Comparison of ENCODE assay signal across 1 cellular context in the genomic region with DNA sequence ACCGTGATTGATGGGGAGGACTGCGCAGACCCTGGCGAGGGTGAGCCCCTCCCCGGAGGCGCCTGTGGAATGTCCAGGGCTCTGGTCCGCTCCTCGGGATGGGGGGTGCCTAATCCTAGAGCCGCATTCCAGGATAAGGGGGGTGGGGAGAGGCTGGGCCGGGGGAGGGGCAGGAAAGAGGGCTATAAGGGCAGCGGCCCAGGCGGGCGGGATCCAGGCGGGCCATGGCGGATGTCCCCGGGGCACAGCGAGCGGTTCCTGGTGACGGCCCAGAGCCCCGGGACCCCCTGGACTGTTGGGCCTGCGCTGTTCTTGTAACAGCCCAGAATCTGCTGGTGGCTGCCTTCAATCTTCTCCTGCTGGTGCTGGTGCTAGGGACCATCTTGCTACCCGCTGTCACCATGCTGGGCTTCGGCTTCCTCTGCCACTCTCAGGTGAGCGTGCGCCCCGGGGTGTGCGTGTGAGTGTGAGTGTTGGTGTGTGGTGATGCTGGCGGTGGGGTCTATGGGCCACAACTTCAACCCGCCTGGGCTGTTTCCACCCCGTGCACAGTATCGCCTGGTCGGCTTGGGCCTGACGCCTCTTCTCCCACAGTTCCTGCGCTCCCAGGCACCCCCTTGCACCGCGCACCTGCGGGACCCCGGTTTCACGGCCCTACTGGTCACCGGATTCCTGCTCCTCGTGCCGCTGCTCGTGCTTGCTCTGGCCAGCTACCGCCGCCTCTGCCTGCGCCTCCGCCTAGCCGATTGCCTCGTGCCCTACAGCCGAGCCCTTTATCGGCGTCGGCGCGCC.
TF ChIP-seq lines count a peak whose summit lies in the region.

A gene with protein sequence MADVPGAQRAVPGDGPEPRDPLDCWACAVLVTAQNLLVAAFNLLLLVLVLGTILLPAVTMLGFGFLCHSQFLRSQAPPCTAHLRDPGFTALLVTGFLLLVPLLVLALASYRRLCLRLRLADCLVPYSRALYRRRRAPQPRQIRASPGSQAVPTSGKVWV (plus strand): TSS at position 216 of the 792 bp plus-strand sequence. CDS start 9 bp downstream, at position 225.

TF ChIP-seq in WTC11, 78 proteins besides CTCF, POLR2A, EP300 and RAD21 (continued from another document):
- TF ChIP-seq, protein P1, sequence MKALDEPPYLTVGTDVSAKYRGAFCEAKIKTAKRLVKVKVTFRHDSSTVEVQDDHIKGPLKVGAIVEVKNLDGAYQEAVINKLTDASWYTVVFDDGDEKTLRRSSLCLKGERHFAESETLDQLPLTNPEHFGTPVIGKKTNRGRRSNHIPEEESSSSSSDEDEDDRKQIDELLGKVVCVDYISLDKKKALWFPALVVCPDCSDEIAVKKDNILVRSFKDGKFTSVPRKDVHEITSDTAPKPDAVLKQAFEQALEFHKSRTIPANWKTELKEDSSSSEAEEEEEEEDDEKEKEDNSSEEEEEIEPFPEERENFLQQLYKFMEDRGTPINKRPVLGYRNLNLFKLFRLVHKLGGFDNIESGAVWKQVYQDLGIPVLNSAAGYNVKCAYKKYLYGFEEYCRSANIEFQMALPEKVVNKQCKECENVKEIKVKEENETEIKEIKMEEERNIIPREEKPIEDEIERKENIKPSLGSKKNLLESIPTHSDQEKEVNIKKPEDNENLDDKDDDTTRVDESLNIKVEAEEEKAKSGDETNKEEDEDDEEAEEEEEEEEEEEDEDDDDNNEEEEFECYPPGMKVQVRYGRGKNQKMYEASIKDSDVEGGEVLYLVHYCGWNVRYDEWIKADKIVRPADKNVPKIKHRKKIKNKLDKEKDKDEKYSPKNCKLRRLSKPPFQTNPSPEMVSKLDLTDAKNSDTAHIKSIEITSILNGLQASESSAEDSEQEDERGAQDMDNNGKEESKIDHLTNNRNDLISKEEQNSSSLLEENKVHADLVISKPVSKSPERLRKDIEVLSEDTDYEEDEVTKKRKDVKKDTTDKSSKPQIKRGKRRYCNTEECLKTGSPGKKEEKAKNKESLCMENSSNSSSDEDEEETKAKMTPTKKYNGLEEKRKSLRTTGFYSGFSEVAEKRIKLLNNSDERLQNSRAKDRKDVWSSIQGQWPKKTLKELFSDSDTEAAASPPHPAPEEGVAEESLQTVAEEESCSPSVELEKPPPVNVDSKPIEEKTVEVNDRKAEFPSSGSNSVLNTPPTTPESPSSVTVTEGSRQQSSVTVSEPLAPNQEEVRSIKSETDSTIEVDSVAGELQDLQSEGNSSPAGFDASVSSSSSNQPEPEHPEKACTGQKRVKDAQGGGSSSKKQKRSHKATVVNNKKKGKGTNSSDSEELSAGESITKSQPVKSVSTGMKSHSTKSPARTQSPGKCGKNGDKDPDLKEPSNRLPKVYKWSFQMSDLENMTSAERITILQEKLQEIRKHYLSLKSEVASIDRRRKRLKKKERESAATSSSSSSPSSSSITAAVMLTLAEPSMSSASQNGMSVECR (CRISPR knock-in tag; IDR thresholded peaks at IDR 0.05; ENCODE audit: borderline replicate concordance) = no peak
- no peak for TF ChIP-seq ZNF317 (CRISPR knock-in tag; IDR thresholded peaks at IDR 0.05; ENCODE audit: borderline replicate concordance, low read depth)
- TF ChIP-seq JAZF1 (CRISPR knock-in tag; IDR thresholded peaks at IDR 0.05) = no peak
- TF ChIP-seq JUN (CRISPR knock-in tag; IDR thresholded peaks at IDR 0.05) = no peak
- TF ChIP-seq KAT7 (CRISPR knock-in tag; IDR thresholded peaks at IDR 0.05; ENCODE audit: borderline replicate concordance) = no peak
- TF ChIP-seq, protein P2, sequence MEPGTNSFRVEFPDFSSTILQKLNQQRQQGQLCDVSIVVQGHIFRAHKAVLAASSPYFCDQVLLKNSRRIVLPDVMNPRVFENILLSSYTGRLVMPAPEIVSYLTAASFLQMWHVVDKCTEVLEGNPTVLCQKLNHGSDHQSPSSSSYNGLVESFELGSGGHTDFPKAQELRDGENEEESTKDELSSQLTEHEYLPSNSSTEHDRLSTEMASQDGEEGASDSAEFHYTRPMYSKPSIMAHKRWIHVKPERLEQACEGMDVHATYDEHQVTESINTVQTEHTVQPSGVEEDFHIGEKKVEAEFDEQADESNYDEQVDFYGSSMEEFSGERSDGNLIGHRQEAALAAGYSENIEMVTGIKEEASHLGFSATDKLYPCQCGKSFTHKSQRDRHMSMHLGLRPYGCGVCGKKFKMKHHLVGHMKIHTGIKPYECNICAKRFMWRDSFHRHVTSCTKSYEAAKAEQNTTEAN (CRISPR knock-in tag; IDR thresholded peaks at IDR 0.05) = no peak
- no peak for TF ChIP-seq TEAD4 (CRISPR knock-in tag; IDR thresholded peaks at IDR 0.05)
- TF ChIP-seq, protein P3, sequence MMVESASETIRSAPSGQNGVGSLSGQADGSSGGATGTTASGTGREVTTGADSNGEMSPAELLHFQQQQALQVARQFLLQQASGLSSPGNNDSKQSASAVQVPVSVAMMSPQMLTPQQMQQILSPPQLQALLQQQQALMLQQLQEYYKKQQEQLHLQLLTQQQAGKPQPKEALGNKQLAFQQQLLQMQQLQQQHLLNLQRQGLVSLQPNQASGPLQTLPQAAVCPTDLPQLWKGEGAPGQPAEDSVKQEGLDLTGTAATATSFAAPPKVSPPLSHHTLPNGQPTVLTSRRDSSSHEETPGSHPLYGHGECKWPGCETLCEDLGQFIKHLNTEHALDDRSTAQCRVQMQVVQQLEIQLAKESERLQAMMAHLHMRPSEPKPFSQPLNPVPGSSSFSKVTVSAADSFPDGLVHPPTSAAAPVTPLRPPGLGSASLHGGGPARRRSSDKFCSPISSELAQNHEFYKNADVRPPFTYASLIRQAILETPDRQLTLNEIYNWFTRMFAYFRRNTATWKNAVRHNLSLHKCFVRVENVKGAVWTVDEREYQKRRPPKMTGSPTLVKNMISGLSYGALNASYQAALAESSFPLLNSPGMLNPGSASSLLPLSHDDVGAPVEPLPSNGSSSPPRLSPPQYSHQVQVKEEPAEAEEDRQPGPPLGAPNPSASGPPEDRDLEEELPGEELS (CRISPR knock-in tag; IDR thresholded peaks at IDR 0.05) = no peak; the same call in 1 of the 2 replicates
- TF ChIP-seq, protein P4, sequence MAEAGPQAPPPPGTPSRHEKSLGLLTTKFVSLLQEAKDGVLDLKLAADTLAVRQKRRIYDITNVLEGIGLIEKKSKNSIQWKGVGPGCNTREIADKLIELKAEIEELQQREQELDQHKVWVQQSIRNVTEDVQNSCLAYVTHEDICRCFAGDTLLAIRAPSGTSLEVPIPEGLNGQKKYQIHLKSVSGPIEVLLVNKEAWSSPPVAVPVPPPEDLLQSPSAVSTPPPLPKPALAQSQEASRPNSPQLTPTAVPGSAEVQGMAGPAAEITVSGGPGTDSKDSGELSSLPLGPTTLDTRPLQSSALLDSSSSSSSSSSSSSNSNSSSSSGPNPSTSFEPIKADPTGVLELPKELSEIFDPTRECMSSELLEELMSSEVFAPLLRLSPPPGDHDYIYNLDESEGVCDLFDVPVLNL (CRISPR knock-in tag; IDR thresholded peaks at IDR 0.05; ENCODE audit: borderline replicate concordance, low read depth) = no peak
- TF ChIP-seq, protein P5, sequence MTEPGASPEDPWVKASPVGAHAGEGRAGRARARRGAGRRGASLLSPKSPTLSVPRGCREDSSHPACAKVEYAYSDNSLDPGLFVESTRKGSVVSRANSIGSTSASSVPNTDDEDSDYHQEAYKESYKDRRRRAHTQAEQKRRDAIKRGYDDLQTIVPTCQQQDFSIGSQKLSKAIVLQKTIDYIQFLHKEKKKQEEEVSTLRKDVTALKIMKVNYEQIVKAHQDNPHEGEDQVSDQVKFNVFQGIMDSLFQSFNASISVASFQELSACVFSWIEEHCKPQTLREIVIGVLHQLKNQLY (CRISPR knock-in tag; IDR thresholded peaks at IDR 0.05) = no peak
- TF ChIP-seq, protein P6, sequence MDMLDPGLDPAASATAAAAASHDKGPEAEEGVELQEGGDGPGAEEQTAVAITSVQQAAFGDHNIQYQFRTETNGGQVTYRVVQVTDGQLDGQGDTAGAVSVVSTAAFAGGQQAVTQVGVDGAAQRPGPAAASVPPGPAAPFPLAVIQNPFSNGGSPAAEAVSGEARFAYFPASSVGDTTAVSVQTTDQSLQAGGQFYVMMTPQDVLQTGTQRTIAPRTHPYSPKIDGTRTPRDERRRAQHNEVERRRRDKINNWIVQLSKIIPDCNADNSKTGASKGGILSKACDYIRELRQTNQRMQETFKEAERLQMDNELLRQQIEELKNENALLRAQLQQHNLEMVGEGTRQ (CRISPR knock-in tag; IDR thresholded peaks at IDR 0.05) = no peak
- no peak for TF ChIP-seq ZNF219 (CRISPR knock-in tag; IDR thresholded peaks at IDR 0.05; ENCODE audit: borderline replicate concordance)
- TF ChIP-seq SMAD3 (CRISPR knock-in tag; IDR thresholded peaks at IDR 0.05; ENCODE audit: borderline replicate concordance) = no peak
- no peak for TF ChIP-seq ZBTB21 (CRISPR knock-in tag; IDR thresholded peaks at IDR 0.05; ENCODE audit: borderline replicate concordance)
- TF ChIP-seq NR2C2 (CRISPR knock-in tag; IDR thresholded peaks at IDR 0.05) = peak; percentile 46; the same call in 1 of the 2 replicates
- TF ChIP-seq, protein P7, sequence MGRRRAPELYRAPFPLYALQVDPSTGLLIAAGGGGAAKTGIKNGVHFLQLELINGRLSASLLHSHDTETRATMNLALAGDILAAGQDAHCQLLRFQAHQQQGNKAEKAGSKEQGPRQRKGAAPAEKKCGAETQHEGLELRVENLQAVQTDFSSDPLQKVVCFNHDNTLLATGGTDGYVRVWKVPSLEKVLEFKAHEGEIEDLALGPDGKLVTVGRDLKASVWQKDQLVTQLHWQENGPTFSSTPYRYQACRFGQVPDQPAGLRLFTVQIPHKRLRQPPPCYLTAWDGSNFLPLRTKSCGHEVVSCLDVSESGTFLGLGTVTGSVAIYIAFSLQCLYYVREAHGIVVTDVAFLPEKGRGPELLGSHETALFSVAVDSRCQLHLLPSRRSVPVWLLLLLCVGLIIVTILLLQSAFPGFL (CRISPR knock-in tag; IDR thresholded peaks at IDR 0.05; ENCODE audit: borderline replicate concordance) = no peak
- TF ChIP-seq FOXP1 (CRISPR knock-in tag; IDR thresholded peaks at IDR 0.05; ENCODE audit: borderline replicate concordance) = 0 out of 2 replicates have a peak, but pooled peaks have one; percentile 56
- TF ChIP-seq MYBL2 (CRISPR knock-in tag; IDR thresholded peaks at IDR 0.05) = no peak
- TF ChIP-seq ZNF416 (CRISPR knock-in tag; IDR thresholded peaks at IDR 0.05) = no peak
- TF ChIP-seq SMAD4 (CRISPR knock-in tag; IDR thresholded peaks at IDR 0.05) = no peak
- TF ChIP-seq, protein P8, sequence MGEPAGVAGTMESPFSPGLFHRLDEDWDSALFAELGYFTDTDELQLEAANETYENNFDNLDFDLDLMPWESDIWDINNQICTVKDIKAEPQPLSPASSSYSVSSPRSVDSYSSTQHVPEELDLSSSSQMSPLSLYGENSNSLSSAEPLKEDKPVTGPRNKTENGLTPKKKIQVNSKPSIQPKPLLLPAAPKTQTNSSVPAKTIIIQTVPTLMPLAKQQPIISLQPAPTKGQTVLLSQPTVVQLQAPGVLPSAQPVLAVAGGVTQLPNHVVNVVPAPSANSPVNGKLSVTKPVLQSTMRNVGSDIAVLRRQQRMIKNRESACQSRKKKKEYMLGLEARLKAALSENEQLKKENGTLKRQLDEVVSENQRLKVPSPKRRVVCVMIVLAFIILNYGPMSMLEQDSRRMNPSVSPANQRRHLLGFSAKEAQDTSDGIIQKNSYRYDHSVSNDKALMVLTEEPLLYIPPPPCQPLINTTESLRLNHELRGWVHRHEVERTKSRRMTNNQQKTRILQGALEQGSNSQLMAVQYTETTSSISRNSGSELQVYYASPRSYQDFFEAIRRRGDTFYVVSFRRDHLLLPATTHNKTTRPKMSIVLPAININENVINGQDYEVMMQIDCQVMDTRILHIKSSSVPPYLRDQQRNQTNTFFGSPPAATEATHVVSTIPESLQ (CRISPR knock-in tag; IDR thresholded peaks at IDR 0.05) = no peak
- no peak for TF ChIP-seq HMGA2 (CRISPR knock-in tag; IDR thresholded peaks at IDR 0.05)
- no peak for TF ChIP-seq NFYB (CRISPR knock-in tag; conservative IDR thresholded peaks at IDR 0.05; ENCODE audit: low read depth)
- peak; percentile 41; the same call in 1 of the 2 replicates for TF ChIP-seq NFE2L1 (CRISPR knock-in tag; IDR thresholded peaks at IDR 0.05)
